ENCODE assay signal across 8 cellular contexts in the genomic region with DNA sequence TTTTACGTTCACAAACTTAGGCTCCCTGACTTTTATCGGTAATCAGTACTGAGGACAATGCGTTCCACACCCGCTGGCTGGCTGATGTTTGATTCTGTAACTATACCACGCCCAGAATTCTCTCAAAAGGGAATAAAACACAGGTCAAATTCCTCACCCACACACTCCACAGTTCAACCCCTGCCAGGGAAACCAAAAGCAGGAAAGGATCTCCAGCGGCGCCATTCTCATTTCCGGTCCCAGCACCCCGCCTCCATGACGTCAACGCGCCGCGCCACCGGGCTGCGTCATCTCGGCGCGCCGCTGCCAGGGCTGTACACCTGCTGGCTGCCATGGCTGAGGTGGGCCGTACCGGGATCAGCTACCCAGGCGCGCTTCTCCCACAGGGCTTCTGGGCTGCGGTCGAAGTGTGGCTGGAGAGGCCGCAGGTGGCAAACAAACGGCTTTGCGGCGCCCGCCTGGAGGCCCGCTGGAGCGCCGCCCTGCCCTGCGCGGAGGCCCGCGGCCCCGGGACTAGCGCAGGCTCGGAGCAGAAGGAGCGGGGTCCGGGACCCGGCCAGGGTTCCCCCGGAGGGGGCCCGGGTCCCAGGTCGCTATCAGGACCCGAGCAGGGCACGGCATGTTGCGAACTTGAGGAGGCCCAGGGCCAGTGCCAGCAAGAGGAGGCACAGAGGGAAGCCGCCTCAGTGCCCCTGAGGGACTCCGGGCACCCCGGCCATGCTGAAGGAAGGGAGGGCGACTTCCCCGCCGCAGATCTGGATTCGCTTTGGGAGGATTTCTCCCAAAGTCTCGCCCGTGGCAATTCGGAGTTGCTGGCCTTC. TPM values are rescaled to one million over a fixed set of nuclear protein-coding genes. Genes with fewer than 3 reads are reported as not detected.
A peak's percentile ranks its signal among the peaks of the same experiment; 100 is the strongest.
DNase-seq lines count a peak whose midpoint lies in the region; ATAC-seq, FAIRE-seq and TF ChIP-seq lines count a peak whose summit lies in the region.

A gene (minus strand): TSS at position 233 of the 821 bp plus-strand sequence. CDS start 24,202 bp downstream, outside the sequence.
A gene with protein sequence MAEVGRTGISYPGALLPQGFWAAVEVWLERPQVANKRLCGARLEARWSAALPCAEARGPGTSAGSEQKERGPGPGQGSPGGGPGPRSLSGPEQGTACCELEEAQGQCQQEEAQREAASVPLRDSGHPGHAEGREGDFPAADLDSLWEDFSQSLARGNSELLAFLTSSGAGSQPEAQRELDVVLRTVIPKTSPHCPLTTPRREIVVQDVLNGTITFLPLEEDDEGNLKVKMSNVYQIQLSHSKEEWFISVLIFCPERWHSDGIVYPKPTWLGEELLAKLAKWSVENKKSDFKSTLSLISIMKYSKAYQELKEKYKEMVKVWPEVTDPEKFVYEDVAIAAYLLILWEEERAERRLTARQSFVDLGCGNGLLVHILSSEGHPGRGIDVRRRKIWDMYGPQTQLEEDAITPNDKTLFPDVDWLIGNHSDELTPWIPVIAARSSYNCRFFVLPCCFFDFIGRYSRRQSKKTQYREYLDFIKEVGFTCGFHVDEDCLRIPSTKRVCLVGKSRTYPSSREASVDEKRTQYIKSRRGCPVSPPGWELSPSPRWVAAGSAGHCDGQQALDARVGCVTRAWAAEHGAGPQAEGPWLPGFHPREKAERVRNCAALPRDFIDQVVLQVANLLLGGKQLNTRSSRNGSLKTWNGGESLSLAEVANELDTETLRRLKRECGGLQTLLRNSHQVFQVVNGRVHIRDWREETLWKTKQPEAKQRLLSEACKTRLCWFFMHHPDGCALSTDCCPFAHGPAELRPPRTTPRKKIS (plus strand): TSS at position 287 of the 821 bp plus-strand sequence. CDS start 46 bp downstream, at position 333.

- in situ Hi-C loops in HepG2 (cut with HindIII; ENCODE audit: extremely low pct_ligation_motif_present, low pct_unique_long_range_greater_than_20kb), result no loop called here

- ATAC-seq in GM19351 (IDR thresholded peaks at IDR 0.05; ENCODE audit: unreplicated experiment) (peak; percentile 83), HG03521 (IDR thresholded peaks at IDR 0.05; ENCODE audit: unreplicated experiment) (peak; percentile 80), HepG2 (peak; percentile 95)

- H3K27ac ChIP-seq in HepG2 (ENCODE audit: extremely low read length, insufficient read depth, low read length), result peak within 1 kb of the TSS; percentile 90

- TF ChIP-seq POLR2A in HepG2 (IDR thresholded peaks at IDR 0.05; ENCODE audit: insufficient read depth in 1 of 2, low read depth in 2 of 2, low read length in 2 of 2), result peak; percentile 73 to 77

- peaks cover 34% of the 10 kb centered on the region for H3K4me1 ChIP-seq in HepG2 (ENCODE audit: insufficient read depth, low read length)

- TF ChIP-seq RAD21 in HepG2 (CRISPR knock-in tag; IDR thresholded peaks at IDR 0.05), result no peak; the same call in 1 of the 2 replicates

- intact Hi-C loops in CD14-positive monocyte (cut with micrococcal nuclease) (loop anchor here in 1 of 2 donors (1.0 kb wide), 1 partner anchor 12 kb away; no protein-coding TSS in a partner anchor), HepG2 (cut with micrococcal nuclease; ENCODE audit: unreplicated experiment) (no loop called here)

- TF ChIP-seq CTCF in CD14-positive monocyte (IDR thresholded peaks at IDR 0.05) (no peak), HepG2 (CRISPR knock-in tag; IDR thresholded peaks at IDR 0.05) (peak; percentile 29; the same call in 1 of the 2 replicates)

- peaks cover 58% of the 10 kb centered on the region for H3K79me2 ChIP-seq in HepG2 (ENCODE audit: insufficient read depth, low read length)

- peaks cover 12 to 17% of the 10 kb centered on the region in 2 donors for H3K36me3 Mint-ChIP-seq in CD14-positive monocyte

- DNase-seq in CD14-positive monocyte (ENCODE audit: low spot score) (peak; percentile 86), NCI-H774 (lab: John Stamatoyannopoulos, UW) (peak; percentile 80), dermis blood vessel endothelial cell (peak; percentile 96), HepG2 (ENCODE audit: low spot score) (peak; percentile 80)
- peak; percentile 93 to 95 for DNase-seq in activated CD4-positive, alpha-beta T cell treated with anti-CD3 and anti-CD28 coated beads, Interleukin-2, amount 50 U/mL, for 48 hours
- DNase-seq in stimulated activated CD4-positive, alpha-beta T cell treated with anti-CD3 and anti-CD28 coated beads, Interleukin-2, amount 100 ng/mL, for 48 hours, result peak; percentile 97 to 99

- peak; percentile 52 for FAIRE-seq in HepG2 (lab: Jason Lieb, UNC)

- H3K9me3 Mint-ChIP-seq in CD14-positive monocyte, result peaks cover 11 to 26% (median 20%) of the 10 kb centered on the region in 7 donors

- H3K36me3 ChIP-seq in HepG2 (replicated peaks in 1 of 2; ENCODE audit: control insufficient read depth in 1 of 2, insufficient read depth in 2 of 2, low read length in 2 of 2), result peaks cover under 1 to 1% of the 10 kb centered on the region in 2 experiments; a peak in 1 of 5 replicates

- peak within 1 kb of the TSS; percentile 87 to 97 (median 89) for H3K4me3 ChIP-seq in HepG2 (replicated peaks in 1 of 3; ENCODE audit: insufficient read depth in 1 of 3, low read depth in 2 of 3, low read length in 3 of 3)

- H2AFZ ChIP-seq in HepG2 (ENCODE audit: low read length), result no peak within 1 kb of the TSS

- peak within 1 kb of the TSS; percentile 77 for H3K4me2 ChIP-seq in HepG2 (ENCODE audit: low read depth, low read length)

- no TSS peak for BruUV-seq in HepG2 (replicated peaks; lab: Mats Ljungman, UMichigan)

- TF ChIP-seq EP300 in HepG2 (IDR thresholded peaks at IDR 0.05; ENCODE audit: low read depth in 2 of 2, low read length in 2 of 2) (0 out of 4 replicates have a peak, but pooled peaks of 1 of the 2 experiments have one; percentile 22), HepG2 (CRISPR knock-in tag; IDR thresholded peaks at IDR 0.05; ENCODE audit: borderline replicate concordance) (no peak)

- H3K27me3 Mint-ChIP-seq in CD14-positive monocyte (ENCODE audit: low read depth in 3 of 3), result peaks cover 0 to 2% (median 0%) of the 10 kb centered on the region in 3 donors

- H4K20me1 ChIP-seq in HepG2 (ENCODE audit: insufficient read depth, low read length), result no peaks in the 10 kb centered on the region

- no peaks in the 10 kb centered on the region; a peak in 1 of 5 replicates for H3K27me3 ChIP-seq in HepG2 (ENCODE audit: control insufficient read depth in 1 of 2, insufficient read depth in 2 of 2, low read length in 2 of 2)

- H3K4me1 Mint-ChIP-seq in CD14-positive monocyte, result peaks cover 29% of the 10 kb centered on the region

- peak within 1 kb of the TSS; percentile 98 to 100 (median 100) for H3K27ac Mint-ChIP-seq in CD14-positive monocyte

- H3K9me3 ChIP-seq in HepG2 (ENCODE audit: low read length), result no peaks in the 10 kb centered on the region

- CTCF ChIA-PET in HepG2 (lab: Yijun Ruan, JAX; ENCODE audit: low intra/inter-chr PET ratio, low total read pairs), result no interaction called here

- peak within 1 kb of the TSS; percentile 87 to 98 for H3K4me3 Mint-ChIP-seq in CD14-positive monocyte

- 4% methylated on average over 12 of the region's 60 CpGs for WGBS in HepG2 (ENCODE audit: low lambda C conversion rate)

- peak within 1 kb of the TSS; percentile 85 for H3K9ac ChIP-seq in HepG2 (ENCODE audit: insufficient read depth, low read depth, low read length)

- POLR2A ChIA-PET in HepG2 (lab: Yijun Ruan, JAX), result interaction anchor here (4.8 kb wide), 1 partner anchor 13 kb away, joined by 30 read pairs; no protein-coding TSS in a partner anchor

RNA-seq across cellular contexts. Expression of the first gene that starts in this region (rescaled TPM):
- polyA plus RNA-seq in CD14-positive monocyte, result 10 to 100 TPM; 13.3 to 16.8 TPM
- 29.3 and 44.2 TPM in 2 replicates for total RNA-seq in dermis blood vessel endothelial cell
- 17.0 and 17.8 TPM in 2 replicates for total RNA-seq in HepG2 (2016; rRNA removed; fragmentation: Illumina TruSeq; extraction: Trizol)
- total RNA-seq in HepG2 (2016; cell fraction: cytosol; rRNA removed; fragmentation: Illumina TruSeq; extraction: Trizol; ENCODE audit: low read depth), result 1.8 and 2.6 TPM in 2 replicates
- 17.4 and 17.6 TPM in 2 replicates for total RNA-seq in HepG2 (2016; cell fraction: insoluble cytoplasmic fraction; rRNA removed; fragmentation: Illumina TruSeq; extraction: Trizol)
- 3.3 and 3.5 TPM in 2 replicates for total RNA-seq in HepG2 (2016; cell fraction: membrane; rRNA removed; fragmentation: Illumina TruSeq; extraction: Trizol)
- 11.7 and 13.5 TPM in 2 replicates for total RNA-seq in HepG2 (2016; cell fraction: nucleus; rRNA removed; fragmentation: Illumina TruSeq; extraction: Trizol)
- polyA plus RNA-seq in HepG2 (2011; rRNA removed), result 4.2 and 5.8 TPM in 2 replicates
- polyA plus RNA-seq in HepG2 (2011; cell fraction: cytosol; rRNA removed), result 4.2 and 5.6 TPM in 2 replicates
- 14.4 TPM in 2 replicates for polyA plus RNA-seq in HepG2 (2011; cell fraction: nucleus; rRNA removed)
- polyA plus RNA-seq in HepG2 (2012), result 9.4 and 11.1 TPM in 2 replicates
- 0.98 and 1.3 TPM in 2 replicates for polyA plus RNA-seq in HepG2 (2016; cell fraction: cytosol; fragmentation: Illumina TruSeq; extraction: Trizol; ENCODE audit: low read depth)
- polyA plus RNA-seq in HepG2 (2016; cell fraction: insoluble cytoplasmic fraction; fragmentation: Illumina TruSeq; extraction: Trizol; ENCODE audit: low read depth), result 12.5 and 15.9 TPM in 2 replicates
- 1.2 and 1.9 TPM in 2 replicates for polyA plus RNA-seq in HepG2 (2016; cell fraction: membrane; fragmentation: Illumina TruSeq; extraction: Trizol; ENCODE audit: low read depth)
- 12.6 and 13.3 TPM in 2 replicates for polyA plus RNA-seq in HepG2 (2016; cell fraction: nucleus; fragmentation: Illumina TruSeq; extraction: Trizol; ENCODE audit: insufficient read depth, low read depth)
- 3.1 and 10.1 TPM in 2 replicates for polyA minus RNA-seq in HepG2 (2011; rRNA and poly(A)+ RNA removed; ENCODE audit: low replicate concordance)
- 4.0 and 5.3 TPM in 2 replicates for polyA minus RNA-seq in HepG2 (2011; cell fraction: cytosol; rRNA and poly(A)+ RNA removed)
- polyA minus RNA-seq in HepG2 (2011; cell fraction: nucleus; rRNA and poly(A)+ RNA removed), result 8.6 and 9.6 TPM in 2 replicates

RNA-seq across cellular contexts. Expression of the second gene that starts in this region (rescaled TPM):
- polyA plus RNA-seq in CD14-positive monocyte (1 to 10 TPM; 4.9 to 6.6 TPM), HepG2 (2011; rRNA removed) (5.8 and 6.9 TPM in 2 replicates)
- total RNA-seq in dermis blood vessel endothelial cell (14.9 and 23.0 TPM in 2 replicates), HepG2 (2016; rRNA removed; fragmentation: Illumina TruSeq; extraction: Trizol) (6.5 and 8.6 TPM in 2 replicates)
- total RNA-seq in HepG2 (2016; cell fraction: cytosol; rRNA removed; fragmentation: Illumina TruSeq; extraction: Trizol; ENCODE audit: low read depth), result 1.1 TPM in 2 replicates
- 5.5 and 9.7 TPM in 2 replicates for total RNA-seq in HepG2 (2016; cell fraction: insoluble cytoplasmic fraction; rRNA removed; fragmentation: Illumina TruSeq; extraction: Trizol)
- 2.7 and 2.8 TPM in 2 replicates for total RNA-seq in HepG2 (2016; cell fraction: membrane; rRNA removed; fragmentation: Illumina TruSeq; extraction: Trizol)
- 16.9 and 20.1 TPM in 2 replicates for total RNA-seq in HepG2 (2016; cell fraction: nucleus; rRNA removed; fragmentation: Illumina TruSeq; extraction: Trizol)
- 3.1 and 4.4 TPM in 2 replicates for polyA plus RNA-seq in HepG2 (2011; cell fraction: cytosol; rRNA removed)
- polyA plus RNA-seq in HepG2 (2011; cell fraction: nucleus; rRNA removed), result 24.7 and 30.2 TPM in 2 replicates
- 5.0 and 5.9 TPM in 2 replicates for polyA plus RNA-seq in HepG2 (2012)
- polyA plus RNA-seq in HepG2 (2016; cell fraction: cytosol; fragmentation: Illumina TruSeq; extraction: Trizol; ENCODE audit: low read depth), result 0.79 and 1.0 TPM in 2 replicates
- 4.4 and 6.5 TPM in 2 replicates for polyA plus RNA-seq in HepG2 (2016; cell fraction: insoluble cytoplasmic fraction; fragmentation: Illumina TruSeq; extraction: Trizol; ENCODE audit: low read depth)
- 1.4 TPM in 2 replicates for polyA plus RNA-seq in HepG2 (2016; cell fraction: membrane; fragmentation: Illumina TruSeq; extraction: Trizol; ENCODE audit: low read depth)
- polyA plus RNA-seq in HepG2 (2016; cell fraction: nucleus; fragmentation: Illumina TruSeq; extraction: Trizol; ENCODE audit: insufficient read depth, low read depth), result 15.4 and 17.7 TPM in 2 replicates
- 15.4 and 22.2 TPM in 2 replicates for polyA minus RNA-seq in HepG2 (2011; rRNA and poly(A)+ RNA removed; ENCODE audit: low replicate concordance)
- polyA minus RNA-seq in HepG2 (2011; cell fraction: cytosol; rRNA and poly(A)+ RNA removed), result 4.7 and 5.7 TPM in 2 replicates
- 38.8 and 41.1 TPM in 2 replicates for polyA minus RNA-seq in HepG2 (2011; cell fraction: nucleus; rRNA and poly(A)+ RNA removed)

Comparison
In these comparisons a context has a peak if more than half of its experiments do, and no peak if none do; other contexts are left out.
1. Peak in every context shown above with its lines: DNase-seq, ATAC-seq, H3K4me3 ChIP-seq and H3K27ac ChIP-seq.